In genomic region chr13:109213714-109214113, GRCh38 we compare ENCODE assay signal across 16 cellular contexts.
A peak's percentile ranks its signal among the peaks of the same experiment; 100 is the strongest.
DNase-seq lines count a peak whose midpoint lies in the region; ATAC-seq and TF ChIP-seq lines count a peak whose summit lies in the region.
"Had no signal": no experiment of that assay in that cellular context is flagged by ENCODE, and none has a peak within 500 bp of the region (broad histone marks: within the 10 kb centered on the region; RNA-seq: fewer than 3 reads in every experiment).

No MANE protein-coding gene starts in this region.

- H3K36me3 Mint-ChIP-seq in H9 (ENCODE audit: insufficient read depth in 1 of 3, low read depth in 3 of 3), result no peaks in the 10 kb centered on the region
- no peaks in the 10 kb centered on the region for H3K36me3 Mint-ChIP-seq in stimulated activated effector memory CD8-positive, alpha-beta T cell treated with anti-CD3 and anti-CD28 coated beads, Interleukin-12 subunit alpha, Interleukin-12 subunit beta, amount 100 ng/mL, for 72 hours
- H3K36me3 Mint-ChIP-seq: IgD-negative memory B cell had no signal

- H3K4ac ChIP-seq in H9 (ENCODE audit: low read depth, low read length), result no peak overlapping the region

- no peak overlapping the region for H4K5ac ChIP-seq in H9 (ENCODE audit: insufficient read length, low read depth, low read length)

- intact Hi-C loops in Panc1 (cut with micrococcal nuclease; ENCODE audit: unreplicated experiment), result no loop called here
- intact Hi-C loops in stomach (cut with DNase I; ENCODE audit: low total_unique reads), result no loop called here

- no peak overlapping the region for H4K8ac ChIP-seq in H9 (replicated peaks; ENCODE audit: insufficient read length, low read depth, low read length)

- no peak overlapping the region for H2AFZ ChIP-seq in H9 (ENCODE audit: low read length)

- POLR2A ChIA-PET in Panc1 (lab: Charles Lee), result no interaction called here

- H3K14ac ChIP-seq in H9 (ENCODE audit: insufficient read depth, low read length), result no peak overlapping the region; the same call in 1 of the 2 replicates

- no peaks in the 10 kb centered on the region for H3K79me2 ChIP-seq in H9 (ENCODE audit: insufficient read depth, low read length)

- no peaks in the 10 kb centered on the region for H3K79me1 ChIP-seq in H9 (ENCODE audit: insufficient read depth, low read depth, low read length, poor library complexity, severe bottlenecking)

- no peaks in the 10 kb centered on the region for H3K27me3 Mint-ChIP-seq in H9 (ENCODE audit: low read depth)

- no TSS peak for BruUV-seq in Panc1 (replicated peaks; lab: Mats Ljungman, UMichigan)

- no peak overlapping the region for H2BK5ac ChIP-seq in H9 (ENCODE audit: insufficient read length, low read length)

- no peak overlapping the region for H2BK15ac ChIP-seq in H9 (ENCODE audit: low read depth, low read length)

- no peak overlapping the region for H2AK5ac ChIP-seq in H9 (ENCODE audit: insufficient read length, low read length)

- ATAC-seq in Panc1, result 0 out of 2 replicates have a peak, but pooled peaks have one; percentile 48
- ATAC-seq in esophagus mucosa, result peak; percentile 67
- ATAC-seq in stimulated activated effector memory CD8-positive, alpha-beta T cell treated with anti-CD3 and anti-CD28 coated beads, Interleukin-12 subunit alpha, Interleukin-12 subunit beta, amount 100 ng/mL, for 72 hours, result peak; percentile 42
- no peak for ATAC-seq in HG02759 (IDR thresholded peaks at IDR 0.05; ENCODE audit: unreplicated experiment)
- ATAC-seq: SK-N-SH treated with all-trans-retinoic acid at 6 μM for 48 hours had no signal

- no peak overlapping the region for H3K56ac ChIP-seq in H9 (ENCODE audit: insufficient read length, low read depth, low read length)

- in situ Hi-C loops in Panc1 (cut with HindIII; ENCODE audit: low pct_unique_long_range_greater_than_20kb, low sequenced_read_pairs), result no loop called here

- H3K9ac ChIP-seq in H9 (ENCODE audit: extremely low read depth, insufficient read length, low read length), result no peak overlapping the region

- no peak overlapping the region for H3K18ac ChIP-seq in H9 (ENCODE audit: insufficient read length, low read depth, low read length)

- H3K27ac ChIP-seq in H9 (ENCODE audit: insufficient read length, low read depth, low read length) (no peak overlapping the region), Panc1 (ENCODE audit: low read length) (no peak overlapping the region), stomach (no peak overlapping the region)

- no peak for TF ChIP-seq CTCF in H9 (conservative IDR thresholded peaks at IDR 0.05)
- TF ChIP-seq CTCF in Panc1 (IDR thresholded peaks at IDR 0.05), result no peak
- TF ChIP-seq CTCF in stomach (IDR thresholded peaks at IDR 0.05), result no peak

- H2BK12ac ChIP-seq in H9 (ENCODE audit: insufficient read length, low read depth, low read length), result no peak overlapping the region

- CTCF ChIA-PET in Panc1 (lab: Charles Lee), result no interaction called here

- WGBS in H9 (ENCODE audit: extremely low coverage, insufficient read length, low lambda C conversion rate), result no CpG with 5 or more reads among the region's 5 CpGs
- 73 to 86% (median 76%) methylated on average over 3 to 5 of the region's 5 CpGs for WGBS in stomach, 5 donors

- no peaks in the 10 kb centered on the region for H3K4me1 ChIP-seq in H9 (ENCODE audit: insufficient read depth, low read length)
- H3K4me1 ChIP-seq in Panc1 (ENCODE audit: control insufficient read depth, insufficient read depth, low read length), result peaks cover 5% of the 10 kb centered on the region; the same call in 1 of the 2 replicates
- no peaks in the 10 kb centered on the region for H3K4me1 ChIP-seq in stomach

- H4K20me1 ChIP-seq in H9 (ENCODE audit: control insufficient read depth, insufficient read depth, insufficient read length), result no peaks in the 10 kb centered on the region

- H3T11ph ChIP-seq in H9 (ENCODE audit: low read length), result no peak overlapping the region

- H3K27me3 ChIP-seq in H9 (ENCODE audit: insufficient read depth, low read length), result no peaks in the 10 kb centered on the region
- no peaks in the 10 kb centered on the region for H3K27me3 ChIP-seq in Panc1 (ENCODE audit: control insufficient read depth, insufficient read depth, low read length)
- H3K27me3 ChIP-seq in stomach, result no peaks in the 10 kb centered on the region

- no peak overlapping the region for H4K91ac ChIP-seq in H9 (ENCODE audit: insufficient read length, low read depth, low read length)

- H3K23ac ChIP-seq in H9 (ENCODE audit: insufficient read length, low read depth, low read length), result no peak overlapping the region

- no peak overlapping the region for H2BK20ac ChIP-seq in H9 (ENCODE audit: low read depth, low read length, poor library complexity, severe bottlenecking)

- TF ChIP-seq EP300 in stomach (IDR thresholded peaks at IDR 0.05), result no peak

- H3K36me3 ChIP-seq in Panc1 (ENCODE audit: control insufficient read depth, insufficient read depth, low read length) (no peaks in the 10 kb centered on the region), stomach (no peaks in the 10 kb centered on the region)

- H3K9me3 ChIP-seq in H9 (ENCODE audit: control insufficient read depth, low read depth, low read length) (no peaks in the 10 kb centered on the region), Panc1 (ENCODE audit: control insufficient read depth, insufficient read depth, low read depth, low read length) (no peaks in the 10 kb centered on the region), stomach (no peaks in the 10 kb centered on the region)

- no peaks in the 10 kb centered on the region for H3K9me3 Mint-ChIP-seq in H9
- H3K9me3 Mint-ChIP-seq in stimulated activated effector memory CD8-positive, alpha-beta T cell treated with anti-CD3 and anti-CD28 coated beads, Interleukin-12 subunit alpha, Interleukin-12 subunit beta, amount 100 ng/mL, for 72 hours, result peaks cover 3% of the 10 kb centered on the region
- H3K9me3 Mint-ChIP-seq: IgD-negative memory B cell had no signal

- H3K4me3 ChIP-seq in Panc1 (ENCODE audit: low read depth in 2 of 2, low read length in 2 of 2) (no peak overlapping the region), stomach (no peak overlapping the region)

- peak; percentile 36 for DNase-seq in H9
- no peak for DNase-seq in Panc1 (ENCODE audit: low read depth, low spot score)
- no peak for DNase-seq in stimulated activated effector memory CD8-positive, alpha-beta T cell treated with anti-CD3 and anti-CD28 coated beads, Interleukin-12 subunit alpha, Interleukin-12 subunit beta, amount 100 ng/mL, for 72 hours (ENCODE audit: low spot score in 2 of 2)
- DNase-seq in stomach, result no peak
- DNase-seq in activated CD4-positive, CD25-positive, alpha-beta regulatory T cell treated with anti-CD3 and anti-CD28 coated beads, Interleukin-2, amount 50 U/mL, for 72 hours, result no peak
- DNase-seq in UCSD-AML1 (lab: John Stamatoyannopoulos, UW; ENCODE audit: unreplicated experiment), result no peak
- DNase-seq: H7, MV-4-11, NCI-H1417, NCI-H2029, NCI-H524, SHP77 treated with DMSO at 0.1 percent for 48 hours had no signal

- H3K4me3 Mint-ChIP-seq in H9, result no peak overlapping the region
- H3K4me3 Mint-ChIP-seq in stimulated activated effector memory CD8-positive, alpha-beta T cell treated with anti-CD3 and anti-CD28 coated beads, Interleukin-12 subunit alpha, Interleukin-12 subunit beta, amount 100 ng/mL, for 72 hours, result no peak overlapping the region
- H3K4me3 Mint-ChIP-seq: IgD-negative memory B cell had no signal

- TF ChIP-seq POLR2A in stomach (IDR thresholded peaks at IDR 0.05), result no peak

- no peaks in the 10 kb centered on the region for H3K23me2 ChIP-seq in H9 (ENCODE audit: insufficient read length, low read depth, low read length, poor library complexity, severe bottlenecking)

- H3K4me1 Mint-ChIP-seq in H9, result no peaks in the 10 kb centered on the region
- no peaks in the 10 kb centered on the region for H3K4me1 Mint-ChIP-seq in stimulated activated effector memory CD8-positive, alpha-beta T cell treated with anti-CD3 and anti-CD28 coated beads, Interleukin-12 subunit alpha, Interleukin-12 subunit beta, amount 100 ng/mL, for 72 hours
- H3K4me1 Mint-ChIP-seq: IgD-negative memory B cell had no signal

- H2BK120ac ChIP-seq in H9 (ENCODE audit: low read depth, low read length, poor library complexity, severe bottlenecking), result no peak overlapping the region

- H3K4me2 ChIP-seq in H9 (ENCODE audit: insufficient read depth, insufficient read length, low read length), result no peak overlapping the region

- no peak overlapping the region for H3K27ac Mint-ChIP-seq in H9
- H3K27ac Mint-ChIP-seq in stimulated activated effector memory CD8-positive, alpha-beta T cell treated with anti-CD3 and anti-CD28 coated beads, Interleukin-12 subunit alpha, Interleukin-12 subunit beta, amount 100 ng/mL, for 72 hours, result no peak overlapping the region
- H3K27ac Mint-ChIP-seq: IgD-negative memory B cell had no signal
